In genomic region chr6:84685983-84686584, GRCh38 we compare ENCODE assay signal across 10 cellular contexts.
DNase-seq lines count a peak whose midpoint lies in the region; ATAC-seq and TF ChIP-seq lines count a peak whose summit lies in the region.
"Had no signal": no experiment of that assay in that cellular context is flagged by ENCODE, and none has a peak within 500 bp of the region (broad histone marks: within the 10 kb centered on the region; RNA-seq: fewer than 3 reads in every experiment).

No MANE protein-coding gene starts in this region.

- H3K36me3 Mint-ChIP-seq in activated CD8-positive, alpha-beta T cell treated with anti-CD3 and anti-CD28 coated beads, Interleukin-2, amount 10 ng/mL, durations not matched to agents 7 days and 5 days (ENCODE audit: low read depth): no peaks in the 10 kb centered on the region
- H3K36me3 Mint-ChIP-seq in nephron (ENCODE audit: low read depth): no peaks in the 10 kb centered on the region
- H3K36me3 Mint-ChIP-seq in activated CD4-positive, alpha-beta memory T cell treated with anti-CD3 and anti-CD28 coated beads, Interleukin-2, amount 10 ng/mL, durations not matched to agents 7 days and 5 days (ENCODE audit: low read depth): no peaks in the 10 kb centered on the region

- TF ChIP-seq CTCF in nephron (IDR thresholded peaks at IDR 0.05; ENCODE audit: unreplicated experiment in 3 of 3) (peak; percentile 18 to 29 (median 21)), heart left ventricle (IDR thresholded peaks at IDR 0.05) (peak in 5 of 12 donors; percentile 14 to 33 (median 22))

- 75 to 78% (median 77%) methylated on average over 3 of the region's 3 CpGs for WGBS in heart left ventricle, 4 donors

- no peak for TF ChIP-seq POLR2A in heart left ventricle (IDR thresholded peaks at IDR 0.05)

- no peak overlapping the region for H3K27ac ChIP-seq in heart left ventricle

- peak in 2 of 3 experiments; percentile 3 to 19 for DNase-seq in NCI-H1417 (lab: John Stamatoyannopoulos, UW)
- DNase-seq in NCI-H1417 treated with DMSO at 0.1 percent for 48 hours (lab: John Stamatoyannopoulos, UW): no peak
- peak; percentile 10 for DNase-seq in HuH-7.5 (ENCODE audit: low spot score)
- peak; percentile 25 for DNase-seq in activated CD8-positive, alpha-beta T cell treated with anti-CD3 and anti-CD28 coated beads, Interleukin-2, amount 10 ng/mL, durations not matched to agents 7 days and 5 days
- DNase-seq in activated CD4-positive, alpha-beta memory T cell treated with anti-CD3 and anti-CD28 coated beads, Interleukin-2, amount 10 ng/mL, durations not matched to agents 7 days and 5 days: no peak
- no peak for DNase-seq in heart left ventricle
- DNase-seq: NCI-H1436 had no signal

- intact Hi-C loops in heart left ventricle (cut with DNase I): no loop called here

- no peaks in the 10 kb centered on the region for H3K36me3 ChIP-seq in heart left ventricle

- no peaks in the 10 kb centered on the region for H3K27me3 Mint-ChIP-seq in activated CD8-positive, alpha-beta T cell treated with anti-CD3 and anti-CD28 coated beads, Interleukin-2, amount 10 ng/mL, durations not matched to agents 7 days and 5 days (ENCODE audit: low read depth)
- no peaks in the 10 kb centered on the region for H3K27me3 Mint-ChIP-seq in nephron (ENCODE audit: low read depth)
- no peaks in the 10 kb centered on the region for H3K27me3 Mint-ChIP-seq in activated CD4-positive, alpha-beta memory T cell treated with anti-CD3 and anti-CD28 coated beads, Interleukin-2, amount 10 ng/mL, durations not matched to agents 7 days and 5 days
- H3K27me3 Mint-ChIP-seq: dendritic cell treated with granulocyte-macrophage colony-stimulating factor and Interleukin-4, amounts not matched to agents 40 ng/mL and 50 ng/mL, for 4 days had no signal

- CTCF ChIA-PET in activated CD8-positive, alpha-beta T cell treated with anti-CD3 and anti-CD28 coated beads, Interleukin-2, amount 10 ng/mL, durations not matched to agents 7 days and 5 days (lab: Charles Lee): no interaction called here
- CTCF ChIA-PET in activated CD4-positive, alpha-beta memory T cell treated with anti-CD3 and anti-CD28 coated beads, Interleukin-2, amount 10 ng/mL, durations not matched to agents 7 days and 5 days (lab: Charles Lee): no interaction called here

- no peaks in the 10 kb centered on the region for H3K4me1 ChIP-seq in heart left ventricle

- H3K9me3 ChIP-seq in heart left ventricle: peaks cover 0 to 10% (median 3%) of the 10 kb centered on the region in 12 donors

- no peak for ATAC-seq in activated CD8-positive, alpha-beta T cell treated with anti-CD3 and anti-CD28 coated beads, Interleukin-2, amount 10 ng/mL, durations not matched to agents 7 days and 5 days
- ATAC-seq in GM21825 (IDR thresholded peaks at IDR 0.05; ENCODE audit: unreplicated experiment) (no peak), heart left ventricle (no peak)

- H3K4me3 Mint-ChIP-seq in activated CD8-positive, alpha-beta T cell treated with anti-CD3 and anti-CD28 coated beads, Interleukin-2, amount 10 ng/mL, durations not matched to agents 7 days and 5 days: no peak overlapping the region
- no peak overlapping the region for H3K4me3 Mint-ChIP-seq in nephron
- H3K4me3 Mint-ChIP-seq in activated CD4-positive, alpha-beta memory T cell treated with anti-CD3 and anti-CD28 coated beads, Interleukin-2, amount 10 ng/mL, durations not matched to agents 7 days and 5 days: no peak overlapping the region
- H3K4me3 Mint-ChIP-seq: dendritic cell treated with granulocyte-macrophage colony-stimulating factor and Interleukin-4, amounts not matched to agents 40 ng/mL and 50 ng/mL, for 4 days had no signal

- H3K27me3 ChIP-seq in heart left ventricle: no peaks in the 10 kb centered on the region

- H3K4me1 Mint-ChIP-seq in activated CD8-positive, alpha-beta T cell treated with anti-CD3 and anti-CD28 coated beads, Interleukin-2, amount 10 ng/mL, durations not matched to agents 7 days and 5 days (ENCODE audit: low read depth): no peaks in the 10 kb centered on the region
- H3K4me1 Mint-ChIP-seq in nephron: peaks cover 12% of the 10 kb centered on the region
- no peaks in the 10 kb centered on the region for H3K4me1 Mint-ChIP-seq in activated CD4-positive, alpha-beta memory T cell treated with anti-CD3 and anti-CD28 coated beads, Interleukin-2, amount 10 ng/mL, durations not matched to agents 7 days and 5 days

- H3K9me3 Mint-ChIP-seq in activated CD8-positive, alpha-beta T cell treated with anti-CD3 and anti-CD28 coated beads, Interleukin-2, amount 10 ng/mL, durations not matched to agents 7 days and 5 days (ENCODE audit: insufficient read depth): no peaks in the 10 kb centered on the region
- H3K9me3 Mint-ChIP-seq in nephron: peaks cover 4% of the 10 kb centered on the region
- no peaks in the 10 kb centered on the region for H3K9me3 Mint-ChIP-seq in activated CD4-positive, alpha-beta memory T cell treated with anti-CD3 and anti-CD28 coated beads, Interleukin-2, amount 10 ng/mL, durations not matched to agents 7 days and 5 days
- H3K9me3 Mint-ChIP-seq: dendritic cell treated with granulocyte-macrophage colony-stimulating factor and Interleukin-4, amounts not matched to agents 40 ng/mL and 50 ng/mL, for 4 days had no signal

- POLR2A ChIA-PET in activated CD8-positive, alpha-beta T cell treated with anti-CD3 and anti-CD28 coated beads, Interleukin-2, amount 10 ng/mL, durations not matched to agents 7 days and 5 days (lab: Charles Lee): no interaction called here
- POLR2A ChIA-PET in activated CD4-positive, alpha-beta memory T cell treated with anti-CD3 and anti-CD28 coated beads, Interleukin-2, amount 10 ng/mL, durations not matched to agents 7 days and 5 days (lab: Charles Lee): no interaction called here

- H3K4me3 ChIP-seq in heart left ventricle: no peak overlapping the region

- H3K27ac Mint-ChIP-seq in activated CD8-positive, alpha-beta T cell treated with anti-CD3 and anti-CD28 coated beads, Interleukin-2, amount 10 ng/mL, durations not matched to agents 7 days and 5 days: no peak overlapping the region
- no peak overlapping the region for H3K27ac Mint-ChIP-seq in nephron
- no peak overlapping the region for H3K27ac Mint-ChIP-seq in activated CD4-positive, alpha-beta memory T cell treated with anti-CD3 and anti-CD28 coated beads, Interleukin-2, amount 10 ng/mL, durations not matched to agents 7 days and 5 days
- H3K27ac Mint-ChIP-seq: dendritic cell treated with granulocyte-macrophage colony-stimulating factor and Interleukin-4, amounts not matched to agents 40 ng/mL and 50 ng/mL, for 4 days had no signal

Comparison
In these comparisons a context has a peak if more than half of its experiments do, and no peak if none do; other contexts are left out.
1. DNase-seq: peak in NCI-H1417 (2 of 3), HuH-7.5 (single experiment) and activated CD8-positive, alpha-beta T cell treated with anti-CD3 and anti-CD28 coated beads, Interleukin-2, amount 10 ng/mL, durations not matched to agents 7 days and 5 days (single experiment); none in NCI-H1417 treated with DMSO at 0.1 percent for 48 hours (single experiment), activated CD4-positive, alpha-beta memory T cell treated with anti-CD3 and anti-CD28 coated beads, Interleukin-2, amount 10 ng/mL, durations not matched to agents 7 days and 5 days (single experiment) and heart left ventricle (0 of 5).